Comparison of ENCODE assay signal across 27 cellular contexts in the genomic region with DNA sequence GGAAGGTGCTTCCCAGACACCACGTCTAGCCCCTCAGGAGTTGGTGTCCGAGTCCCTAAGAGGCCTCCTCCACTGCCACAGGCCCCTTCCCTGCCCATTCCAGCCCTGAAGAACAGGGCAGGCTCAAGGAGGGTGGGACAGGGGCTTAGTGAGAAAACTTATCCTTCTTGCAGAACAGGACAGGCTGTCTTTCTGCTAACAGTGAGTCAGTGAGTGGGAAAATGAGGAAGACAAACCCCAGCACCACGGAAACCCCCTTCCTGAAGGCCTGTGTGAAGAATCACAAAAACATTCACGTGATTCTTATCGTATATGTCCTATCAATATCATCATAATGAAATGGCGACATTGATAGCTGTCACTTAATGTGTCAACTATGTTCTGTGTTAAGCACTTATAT. TPM values are rescaled to one million over a fixed set of nuclear protein-coding genes. Genes with fewer than 3 reads are reported as not detected.
"Had no signal": no experiment of that assay in that cellular context is flagged by ENCODE, and none has a peak within 500 bp of the region (broad histone marks: within the 10 kb centered on the region; RNA-seq: fewer than 3 reads in every experiment).

No MANE protein-coding gene starts in this region.

- H3K4me1 ChIP-seq: body of pancreas, prostate gland, uterus had no signal

- H3K27me3 ChIP-seq: body of pancreas, gastroesophageal sphincter, right atrium auricular region, tibial artery, uterus had no signal

- H3K9me3 Mint-ChIP-seq: activated CD4-positive, alpha-beta memory T cell treated with anti-CD3 and anti-CD28 coated beads, Interleukin-2, amount 10 ng/mL, durations not matched to agents 7 days and 5 days; activated naive CD8-positive, alpha-beta T cell treated with anti-CD3 and anti-CD28 coated beads for 36 hours; activated T-helper 17 cell treated with anti-CD3 and anti-CD28 coated beads, Interleukin-2, amount 50 U/mL, for 72 hours; neural crest cell had no signal

- H3K27ac Mint-ChIP-seq: activated CD4-positive, alpha-beta memory T cell treated with anti-CD3 and anti-CD28 coated beads, Interleukin-2, amount 10 ng/mL, durations not matched to agents 7 days and 5 days; activated naive CD8-positive, alpha-beta T cell treated with anti-CD3 and anti-CD28 coated beads for 36 hours; activated T-helper 17 cell treated with anti-CD3 and anti-CD28 coated beads, Interleukin-2, amount 50 U/mL, for 72 hours; naive B cell had no signal

- FAIRE-seq: colon had no signal

- H3K4me3 ChIP-seq: body of pancreas, dorsolateral prefrontal cortex, gastroesophageal sphincter, heart left ventricle, left ventricle myocardium inferior, mucosa of descending colon, prostate gland, right atrium auricular region, tibial artery, uterus had no signal

- H3K36me3 ChIP-seq: gastroesophageal sphincter, heart left ventricle, left ventricle myocardium inferior, prostate gland, right atrium auricular region, tibial artery, uterus had no signal

- DNase-seq: activated CD4-positive, alpha-beta memory T cell treated with anti-CD3 and anti-CD28 coated beads, Interleukin-2, amount 10 ng/mL, durations not matched to agents 7 days and 5 days; activated CD4-positive, alpha-beta T cell treated with anti-CD3 and anti-CD28 coated beads for 48 hours; activated CD4-positive, CD25-positive, alpha-beta regulatory T cell; activated naive CD4-positive, alpha-beta T cell; activated naive CD8-positive, alpha-beta T cell treated with anti-CD3 and anti-CD28 coated beads for 36 hours; activated T-cell treated with anti-CD3 and anti-CD28 coated beads, Interleukin-2, amount 50 U/mL, for 1 hour; amniotic stem cell; body of pancreas; caudate nucleus; dorsolateral prefrontal cortex; heart left ventricle; left ventricle myocardium inferior; mucosa of descending colon; naive B cell; stimulated activated naive CD8-positive, alpha-beta T cell treated with anti-CD3 and anti-CD28 coated beads, Interleukin-15, Interleukin-2, amounts not matched to agents 100 U/mL and 50 U/mL, for 24 hours; substantia nigra; tibial artery; uterus had no signal

- H3K27ac ChIP-seq: body of pancreas, dorsolateral prefrontal cortex, epithelial cell of prostate, gastroesophageal sphincter, heart left ventricle, left ventricle myocardium inferior, prostate gland, right atrium auricular region, tibial artery, uterus had no signal

- H3K9me3 ChIP-seq: body of pancreas, gastroesophageal sphincter, heart left ventricle, left ventricle myocardium inferior, mucosa of descending colon, prostate gland, right atrium auricular region, tibial artery, uterus had no signal

- H3K4me3 Mint-ChIP-seq: activated CD4-positive, alpha-beta memory T cell treated with anti-CD3 and anti-CD28 coated beads, Interleukin-2, amount 10 ng/mL, durations not matched to agents 7 days and 5 days; activated naive CD8-positive, alpha-beta T cell treated with anti-CD3 and anti-CD28 coated beads for 36 hours; activated T-helper 17 cell treated with anti-CD3 and anti-CD28 coated beads, Interleukin-2, amount 50 U/mL, for 72 hours; neural crest cell had no signal

- H3K36me3 Mint-ChIP-seq: activated naive CD8-positive, alpha-beta T cell treated with anti-CD3 and anti-CD28 coated beads for 36 hours; naive B cell had no signal

- ATAC-seq: activated T-helper 17 cell treated with anti-CD3 and anti-CD28 coated beads, Interleukin-2, amount 50 U/mL, for 72 hours; body of pancreas; gastroesophageal sphincter; heart left ventricle; mucosa of descending colon; stimulated activated naive CD8-positive, alpha-beta T cell treated with anti-CD3 and anti-CD28 coated beads, Interleukin-15, Interleukin-2, amounts not matched to agents 100 U/mL and 50 U/mL, for 24 hours had no signal

- H3K4me1 Mint-ChIP-seq: activated CD4-positive, alpha-beta memory T cell treated with anti-CD3 and anti-CD28 coated beads, Interleukin-2, amount 10 ng/mL, durations not matched to agents 7 days and 5 days; activated naive CD8-positive, alpha-beta T cell treated with anti-CD3 and anti-CD28 coated beads for 36 hours; activated T-helper 17 cell treated with anti-CD3 and anti-CD28 coated beads, Interleukin-2, amount 50 U/mL, for 72 hours had no signal

RNA-seq across cellular contexts. Expression of gene KIAA2012, which starts 29.6 kb away (rescaled TPM):
- total RNA-seq: activated CD4-positive, alpha-beta memory T cell treated with anti-CD3 and anti-CD28 coated beads, Interleukin-2, amount 10 ng/mL, durations not matched to agents 7 days and 5 days; activated naive CD8-positive, alpha-beta T cell treated with anti-CD3 and anti-CD28 coated beads for 36 hours; activated T-helper 17 cell treated with anti-CD3 and anti-CD28 coated beads, Interleukin-2, amount 50 U/mL, for 72 hours; body of pancreas; gastroesophageal sphincter; kidney epithelial cell; left ventricle myocardium inferior; osteoblast; right atrium auricular region had no signal
- polyA plus RNA-seq: heart left ventricle had no signal
